In genomic region chr14:105476937-105477658, GRCh38 we compare ENCODE assay signal across 8 cellular contexts. TPM values are rescaled to one million over a fixed set of nuclear protein-coding genes. Genes with fewer than 3 reads are reported as not detected.
DNase-seq lines count a peak whose midpoint lies in the region; ATAC-seq and TF ChIP-seq lines count a peak whose summit lies in the region.
"Had no signal": no experiment of that assay in that cellular context is flagged by ENCODE, and none has a peak within 500 bp of the region (broad histone marks: within the 10 kb centered on the region; RNA-seq: fewer than 3 reads in every experiment).

No MANE protein-coding gene starts in this region.

- H3K4me3 ChIP-seq in left lung (peak overlapping the region; percentile 59 to 94), uterus (no peak overlapping the region)
- H3K4me3 ChIP-seq: HAP-1 had no signal

- CTCF ChIA-PET in activated naive CD4-positive, alpha-beta T cell treated with anti-CD3 and anti-CD28 coated beads, Interleukin-2, amount 10 ng/mL, durations not matched to agents 7 days and 5 days (lab: Charles Lee): interaction anchor here (1.2 kb wide), 1 partner anchor 13 kb away, joined by 7 read pairs; no protein-coding TSS in a partner anchor

- H3K4me1 Mint-ChIP-seq in activated naive CD4-positive, alpha-beta T cell treated with anti-CD3 and anti-CD28 coated beads, Interleukin-2, amount 10 ng/mL, durations not matched to agents 7 days and 5 days: peaks cover 36% of the 10 kb centered on the region

- H3K9me3 Mint-ChIP-seq in activated naive CD4-positive, alpha-beta T cell treated with anti-CD3 and anti-CD28 coated beads, Interleukin-2, amount 10 ng/mL, durations not matched to agents 7 days and 5 days: no peaks in the 10 kb centered on the region

- peaks cover 44 to 82% of the 10 kb centered on the region in 2 donors for H3K4me1 ChIP-seq in left lung
- peaks cover 0 to 47% of the 10 kb centered on the region in 2 donors for H3K4me1 ChIP-seq in uterus

- ATAC-seq in left lung: no peak
- no peak for ATAC-seq in HG03460 (IDR thresholded peaks at IDR 0.05; ENCODE audit: unreplicated experiment)

- H3K36me3 Mint-ChIP-seq in activated naive CD4-positive, alpha-beta T cell treated with anti-CD3 and anti-CD28 coated beads, Interleukin-2, amount 10 ng/mL, durations not matched to agents 7 days and 5 days: peaks cover 2% of the 10 kb centered on the region

- TF ChIP-seq CTCF in left lung (IDR thresholded peaks at IDR 0.05) (no peak), uterus (IDR thresholded peaks at IDR 0.05) (no peak)

- DNase-seq in activated naive CD4-positive, alpha-beta T cell treated with anti-CD3 and anti-CD28 coated beads, Interleukin-2, amount 10 ng/mL, durations not matched to agents 7 days and 5 days: no peak
- no peak for DNase-seq in activated naive CD4-positive, alpha-beta T cell (lab: John Stamatoyannopoulos, UW)
- no peak for DNase-seq in left lung
- DNase-seq in uterus: no peak
- no peak for DNase-seq in islet precursor cell
- DNase-seq: NCI-H524 had no signal

- H3K27ac ChIP-seq in left lung: peak overlapping the region; percentile 92 to 94
- H3K27ac ChIP-seq in uterus: peak overlapping the region; percentile 76 to 79

- H3K27me3 ChIP-seq in left lung (peaks cover 0 to 92% of the 10 kb centered on the region in 2 donors), uterus (no peaks in the 10 kb centered on the region)

- intact Hi-C loops in left lung (cut with DNase I) (no loop called here), uterus (cut with DNase I; ENCODE audit: low total_unique reads) (no loop called here)

- H3K27ac Mint-ChIP-seq in activated naive CD4-positive, alpha-beta T cell treated with anti-CD3 and anti-CD28 coated beads, Interleukin-2, amount 10 ng/mL, durations not matched to agents 7 days and 5 days: no peak overlapping the region

- H3K9me3 ChIP-seq in left lung (no peaks in the 10 kb centered on the region), uterus (no peaks in the 10 kb centered on the region)
- H3K9me3 ChIP-seq: HAP-1 had no signal

- no peak for TF ChIP-seq POLR2A in uterus (IDR thresholded peaks at IDR 0.05)

- H3K36me3 ChIP-seq in left lung (peaks cover 0 to 18% of the 10 kb centered on the region in 2 donors), uterus (no peaks in the 10 kb centered on the region)
- H3K36me3 ChIP-seq: HAP-1 had no signal

- peak overlapping the region; percentile 41 for H3K4me3 Mint-ChIP-seq in activated naive CD4-positive, alpha-beta T cell treated with anti-CD3 and anti-CD28 coated beads, Interleukin-2, amount 10 ng/mL, durations not matched to agents 7 days and 5 days

- peaks cover 68% of the 10 kb centered on the region for H3K27me3 Mint-ChIP-seq in activated naive CD4-positive, alpha-beta T cell treated with anti-CD3 and anti-CD28 coated beads, Interleukin-2, amount 10 ng/mL, durations not matched to agents 7 days and 5 days

RNA-seq across cellular contexts. Expression of gene CRIP2, which starts 2.5 kb away (rescaled TPM):
- total RNA-seq in left lung (100 to 1,000 TPM; 172 to 224 TPM), uterus (100 to 1,000 TPM in 3 of 4 donors, 10 to 100 TPM in 1; 76.1 to 377 (median 163) TPM)

RNA-seq across cellular contexts. Expression of gene CRIP1, which starts 9.6 kb away (rescaled TPM):
- 100 to 1,000 TPM; 171 to 281 TPM for total RNA-seq in left lung
- total RNA-seq in uterus: 10 to 100 TPM in 3 of 4 donors, under 1 TPM in 1; 0.51 to 64.7 (median 34.4) TPM

RNA-seq across cellular contexts. Expression of gene TEDC1, which starts 13.9 kb away (rescaled TPM):
- total RNA-seq in left lung (10 to 100 TPM; 12.8 to 16.8 TPM), uterus (10 to 100 TPM in 1 of 4 donors, 1 to 10 TPM in 1, under 1 TPM in 1, not detected in 1; 0.51 to 11.0 (median 9.4) TPM)

RNA-seq across cellular contexts. Expression of gene TMEM121, which starts 49.3 kb away (rescaled TPM):
- 1 to 10 TPM; 2.4 to 3.0 TPM for total RNA-seq in left lung
- 10 to 100 TPM in 1 of 4 donors, 1 to 10 TPM in 3; 2.0 to 42.1 (median 7.7) TPM for total RNA-seq in uterus

RNA-seq across cellular contexts. Expression of gene MTA1, which starts 57.5 kb away (rescaled TPM):
- total RNA-seq in left lung (10 to 100 TPM; 60.6 to 81.8 TPM), uterus (100 to 1,000 TPM in 2 of 4 donors, 10 to 100 TPM in 2; 62.9 to 218 (median 108) TPM)

Comparison
In these comparisons a context has a peak if more than half of its experiments do, and no peak if none do; other contexts are left out.
1. H3K4me3 ChIP-seq: peak in left lung (2 of 2); none in uterus (0 of 2).